In the genomic region with DNA sequence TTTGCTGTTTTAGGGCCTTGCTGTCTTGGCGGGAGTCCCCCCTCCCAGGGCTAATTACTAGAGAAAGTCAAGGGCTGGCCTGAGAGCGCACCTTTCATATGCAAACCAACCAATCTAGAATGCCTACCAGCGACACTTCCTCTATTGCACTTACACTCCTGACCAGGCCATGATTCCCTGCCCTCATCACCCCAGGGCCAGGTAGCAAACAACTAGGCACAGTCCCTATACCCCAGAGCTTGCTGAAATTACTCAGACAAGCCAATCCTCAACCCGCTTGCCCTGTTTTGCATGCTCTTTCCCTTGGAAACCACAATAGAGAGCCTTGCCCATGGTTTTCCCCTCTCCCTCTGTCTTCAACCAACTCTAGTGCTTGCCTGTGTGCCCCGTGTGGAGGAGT, we compare ENCODE assay signal across 34 cellular contexts.
DNase-seq lines count a peak whose midpoint lies in the region; ATAC-seq, FAIRE-seq and TF ChIP-seq lines count a peak whose summit lies in the region.
"Had no signal": no experiment of that assay in that cellular context is flagged by ENCODE, and none has a peak within 500 bp of the region (broad histone marks: within the 10 kb centered on the region; RNA-seq: fewer than 3 reads in every experiment).

No MANE protein-coding gene starts in this region.

- TF ChIP-seq RAD21 in H1 (IDR thresholded peaks at IDR 0.05 in 1 of 2, conservative IDR thresholded peaks at IDR 0.05 in 1 of 2; ENCODE audit: low read depth in 2 of 2, low read length in 2 of 2), result no peak

- H4K12ac ChIP-seq in trophoblast cell (ENCODE audit: low read depth, low read length), result no peak overlapping the region

- H2BK5ac ChIP-seq in H1 (ENCODE audit: low read depth, low read length), result peak overlapping the region; percentile 95; the same call in 1 of the 2 replicates
- H2BK5ac ChIP-seq in trophoblast cell (ENCODE audit: low read depth, low read length, poor library complexity), result no peak overlapping the region

- H4K5ac ChIP-seq in H1 (ENCODE audit: insufficient read length, low read depth, low read length), result peak overlapping the region; percentile 19

- WGBS in H1 (ENCODE audit: extremely low coverage in 1 of 2, insufficient coverage in 1 of 2, insufficient read length in 1 of 2, insufficient replicate concordance in 2 of 2, low coverage in 1 of 2, low lambda C conversion rate in 2 of 2, missing lambda C conversion rate in 1 of 2), 2 experiments, result 27% methylated on average over 5 of the region's 5 CpGs; no CpG with 5 or more reads in 1 of the 2 experiments
- no CpG with 5 or more reads among the region's 5 CpGs for WGBS in trophoblast cell (ENCODE audit: extremely low coverage, insufficient coverage, insufficient read length)

- H3K56ac ChIP-seq in H1 (replicated peaks; ENCODE audit: insufficient read length, low read depth, low read length), result no peak overlapping the region

- no peak for DNase-seq in H1 (ENCODE audit: low read depth in 1 of 2, low spot score in 2 of 2)
- DNase-seq in trophoblast cell, result no peak
- DNase-seq in Peyer's patch, result no peak
- no peak for DNase-seq in activated gamma-delta T cell (lab: John Stamatoyannopoulos, UW)
- DNase-seq in GM10266 (ENCODE audit: extremely low spot score), result no peak
- DNase-seq: activated CD4-positive, alpha-beta T cell treated with anti-CD3 and anti-CD28 coated beads for 1 hour; activated CD8-positive, alpha-beta memory T cell treated with anti-CD3 and anti-CD28 coated beads for 24 hours; activated gamma-delta T cell treated with Interleukin-2 at 50 U/mL for 16 hours; activated T-cell treated with anti-CD3 and anti-CD28 coated beads, Interleukin-2, amount 50 U/mL, for 1 hour; adrenal gland; body of pancreas; Calu3; DMS79 treated with DMSO at 0.1 percent for 48 hours; dorsolateral prefrontal cortex; hippocampal formation; IMR-90; left ventricle myocardium superior; midbrain; naive thymus-derived CD8-positive, alpha-beta T cell; NCI-H2029; NCI-H748 treated with DMSO at 0.1 percent for 48 hours; stimulated activated CD4-positive, alpha-beta T cell treated with anti-CD3 and anti-CD28 coated beads, Interleukin-15, amount 100 ng/mL, for 24 hours; stimulated activated naive CD4-positive, alpha-beta T cell; T-helper 2 cell; testis had no signal

- POLR2A ChIA-PET in H1 (lab: Charles Lee; ENCODE audit: partially characterized antibody), result interaction anchor here (0.6 to 1.5 kb wide), 3 partner anchors 10 to 56 kb away, joined by 3 to 6 read pairs (median 4); no protein-coding TSS in a partner anchor

- no peak for TF ChIP-seq EP300 in H1 (IDR thresholded peaks at IDR 0.05; ENCODE audit: borderline replicate concordance in 1 of 2, low read depth in 2 of 2, low read length in 2 of 2)

- H2BK20ac ChIP-seq in H1 (ENCODE audit: low read length), result peak overlapping the region; percentile 97; the same call in 1 of the 2 replicates

- peak overlapping the region; percentile 92; the same call in 1 of the 2 replicates for H3K27ac ChIP-seq in HUES6 (ENCODE audit: low read depth, low read length)
- H3K27ac ChIP-seq in H1 (ENCODE audit: low read depth, low read length), result peak overlapping the region; percentile 68; the same call in 1 of the 2 replicates
- no peak overlapping the region for H3K27ac ChIP-seq in trophoblast cell (ENCODE audit: low read depth, low read length)
- H3K27ac ChIP-seq in Peyer's patch, result no peak overlapping the region
- H3K27ac ChIP-seq: adrenal gland, body of pancreas, C4-2B, dorsolateral prefrontal cortex, gastroesophageal sphincter, testis had no signal

- H3K27me3 ChIP-seq in HUES6 (ENCODE audit: control insufficient read depth, insufficient read depth, low read length) (no peaks in the 10 kb centered on the region), H1 (replicated peaks in 1 of 4; ENCODE audit: control insufficient read depth in 3 of 4, extremely low read depth in 1 of 4, insufficient read depth in 3 of 4, low read length in 3 of 4) (peaks cover 0 to under 1% (median 0%) of the 10 kb centered on the region in 4 experiments; a peak in 1 of 7 replicates), trophoblast cell (ENCODE audit: insufficient read depth, low read length) (no peaks in the 10 kb centered on the region), Peyer's patch (no peaks in the 10 kb centered on the region)
- H3K27me3 ChIP-seq: adrenal gland, body of pancreas, dorsolateral prefrontal cortex, gastroesophageal sphincter, testis had no signal

- H3K36me3 ChIP-seq in HUES6 (ENCODE audit: control insufficient read depth, insufficient read depth, low read length), result no peaks in the 10 kb centered on the region
- H3K36me3 ChIP-seq in H1 (ENCODE audit: control insufficient read depth in 2 of 4, insufficient read depth in 4 of 4, low read length in 3 of 4), result no peaks in the 10 kb centered on the region
- no peaks in the 10 kb centered on the region for H3K36me3 ChIP-seq in trophoblast cell (ENCODE audit: control insufficient read depth in 1 of 2, insufficient read depth in 2 of 2, low read length in 2 of 2)
- no peaks in the 10 kb centered on the region for H3K36me3 ChIP-seq in Peyer's patch
- H3K36me3 ChIP-seq: adrenal gland, gastroesophageal sphincter had no signal

- H3K23me2 ChIP-seq in H1 (ENCODE audit: low read depth, low read length), result no peaks in the 10 kb centered on the region

- H3K4me1 ChIP-seq in HUES6 (ENCODE audit: control insufficient read depth, insufficient read depth, low read length) (peaks cover 52% of the 10 kb centered on the region), H1 (replicated peaks in 1 of 4; ENCODE audit: control insufficient read depth in 3 of 4, insufficient read depth in 4 of 4, low read length in 3 of 4) (peaks cover 20 to 33% (median 24%) of the 10 kb centered on the region in 4 experiments), trophoblast cell (ENCODE audit: control insufficient read depth in 1 of 2, insufficient read depth in 2 of 2, low read length in 2 of 2) (peaks cover 5% of the 10 kb centered on the region in 2 experiments), Peyer's patch (no peaks in the 10 kb centered on the region)
- H3K4me1 ChIP-seq: body of pancreas had no signal

- H3K79me1 ChIP-seq in H1 (ENCODE audit: low read depth, low read length) (no peaks in the 10 kb centered on the region), trophoblast cell (ENCODE audit: low read length) (no peaks in the 10 kb centered on the region)

- TF ChIP-seq CTCF in H1 (IDR thresholded peaks at IDR 0.05; ENCODE audit: control extremely low read depth in 1 of 3, insufficient read depth in 1 of 3, low read depth in 1 of 3, low read length in 3 of 3), result no peak
- no peak for TF ChIP-seq CTCF in Peyer's patch (IDR thresholded peaks at IDR 0.05)
- no peak for TF ChIP-seq CTCF in GM10266 (IDR thresholded peaks at IDR 0.05; ENCODE audit: control insufficient read depth, insufficient read depth, low read depth, missing control alignments)

- H3K79me2 ChIP-seq in H1 (ENCODE audit: control insufficient read depth in 1 of 2, insufficient read depth in 2 of 2, low read length in 2 of 2) (no peaks in the 10 kb centered on the region), trophoblast cell (ENCODE audit: control insufficient read depth, insufficient read depth, low read length, poor library complexity) (no peaks in the 10 kb centered on the region)

- H3K4me3 ChIP-seq in HUES6 (ENCODE audit: low read depth, low read length), result peak overlapping the region; percentile 27; the same call in 1 of the 2 replicates
- H3K4me3 ChIP-seq in H1 (ENCODE audit: extremely low read depth in 1 of 4, insufficient read depth in 2 of 4, low read depth in 3 of 4, low read length in 4 of 4), result no peak overlapping the region
- H3K4me3 ChIP-seq in trophoblast cell (ENCODE audit: low read depth, low read length), result no peak overlapping the region
- no peak overlapping the region for H3K4me3 ChIP-seq in Peyer's patch
- H3K4me3 ChIP-seq: adrenal gland, body of pancreas, dorsolateral prefrontal cortex, gastroesophageal sphincter, testis had no signal

- H4K91ac ChIP-seq in H1 (replicated peaks; ENCODE audit: insufficient read length, low read length) (peak overlapping the region; percentile 75), trophoblast cell (ENCODE audit: low read depth, low read length) (no peak overlapping the region)

- H2BK120ac ChIP-seq in H1 (replicated peaks; ENCODE audit: low read depth, low read length) (peak overlapping the region; percentile 88), trophoblast cell (ENCODE audit: insufficient read depth, low read length, poor library complexity) (no peak overlapping the region)

- H3K18ac ChIP-seq in H1 (ENCODE audit: extremely low read depth, low read length) (peak overlapping the region; percentile 75), trophoblast cell (ENCODE audit: low read length) (no peak overlapping the region)

- no peaks in the 10 kb centered on the region for H4K20me1 ChIP-seq in H1 (replicated peaks in 1 of 2; ENCODE audit: control insufficient read depth in 1 of 2, insufficient read depth in 2 of 2, low read length in 2 of 2)

- H3K4ac ChIP-seq in H1 (replicated peaks; ENCODE audit: insufficient read length, low read depth, low read length) (peak overlapping the region; percentile 89), trophoblast cell (ENCODE audit: low read depth, low read length) (no peak overlapping the region)

- no peak overlapping the region for H3K14ac ChIP-seq in H1 (ENCODE audit: insufficient read length)
- no peak overlapping the region for H3K14ac ChIP-seq in trophoblast cell (ENCODE audit: low read length)

- FAIRE-seq in H1 (lab: Jason Lieb, UNC), result peak; percentile 52
- FAIRE-seq: endothelial cell of umbilical vein, GM19239, keratinocyte, urothelium cell line had no signal

- peak in 1 of 2 experiments; percentile 35; a peak in 1 of 3 replicates for TF ChIP-seq POLR2A in H1 (IDR thresholded peaks at IDR 0.05; ENCODE audit: control extremely low read depth in 1 of 2, low read depth in 2 of 2, low read length in 2 of 2)
- no peak for TF ChIP-seq POLR2A in Peyer's patch (IDR thresholded peaks at IDR 0.05)

- H3K9me3 ChIP-seq in HUES6 (ENCODE audit: control insufficient read depth, insufficient read depth, low read depth, low read length), result no peaks in the 10 kb centered on the region; the same call in 1 of the 2 replicates
- H3K9me3 ChIP-seq in H1 (ENCODE audit: insufficient read depth in 2 of 2, low read depth in 1 of 2, low read length in 1 of 2), result no peaks in the 10 kb centered on the region
- H3K9me3 ChIP-seq in trophoblast cell (ENCODE audit: insufficient read depth, low read depth, low read length), result no peaks in the 10 kb centered on the region
- no peaks in the 10 kb centered on the region for H3K9me3 ChIP-seq in Peyer's patch
- H3K9me3 ChIP-seq: adrenal gland, body of pancreas, gastroesophageal sphincter, testis had no signal

- H2AK5ac ChIP-seq in H1 (ENCODE audit: low read depth, low read length) (peak overlapping the region; percentile 96), trophoblast cell (ENCODE audit: low read length) (peak overlapping the region; percentile 19)

- H2AFZ ChIP-seq in H1 (ENCODE audit: low read length), result 0 out of 2 replicates have a peak overlapping the region, but pooled peaks have one; percentile 67
- H2AFZ ChIP-seq in trophoblast cell (ENCODE audit: insufficient read depth, low read length, poor library complexity), result no peak overlapping the region

- no peak overlapping the region for H3K23ac ChIP-seq in H1 (ENCODE audit: insufficient read length)
- H3K23ac ChIP-seq in trophoblast cell (ENCODE audit: low read length), result no peak overlapping the region

- H4K8ac ChIP-seq in H1 (ENCODE audit: extremely low read depth, insufficient read depth, low read length) (no peak overlapping the region; the same call in 1 of the 2 replicates), trophoblast cell (ENCODE audit: low read depth, low read length) (no peak overlapping the region)

- H3K9ac ChIP-seq in HUES6 (ENCODE audit: low read length) (peak overlapping the region; percentile 78), H1 (replicated peaks in 1 of 4; ENCODE audit: extremely low read depth in 1 of 4, low read depth in 3 of 4, low read length in 3 of 4) (no peak overlapping the region), trophoblast cell (ENCODE audit: low read length) (no peak overlapping the region)

- peak overlapping the region; percentile 86; the same call in 1 of the 2 replicates for H2BK12ac ChIP-seq in H1 (ENCODE audit: low read depth, low read length)
- H2BK12ac ChIP-seq in trophoblast cell (ENCODE audit: low read length), result no peak overlapping the region

- H2BK15ac ChIP-seq in H1 (ENCODE audit: low read length), result peak overlapping the region; percentile 85; the same call in 1 of the 2 replicates

- CTCF ChIA-PET in H1 (lab: Charles Lee; ENCODE audit: partially characterized antibody), result interaction anchor here (1.3 kb wide), 1 partner anchor 105 kb away, joined by 3 read pairs; no protein-coding TSS in a partner anchor

- ATAC-seq in GM19463 (IDR thresholded peaks at IDR 0.05; ENCODE audit: unreplicated experiment), result peak; percentile 44
- ATAC-seq: body of pancreas; gastroesophageal sphincter; HCT116; left ventricle myocardium superior; naive thymus-derived CD8-positive, alpha-beta T cell had no signal

- H3K4me2 ChIP-seq in H1 (ENCODE audit: insufficient read depth in 1 of 2, low read depth in 2 of 2, low read length in 2 of 2), result peak overlapping the region; percentile 48 to 61
- no peak overlapping the region for H3K4me2 ChIP-seq in trophoblast cell (ENCODE audit: low read length)

Comparison
In these comparisons a context has a peak if more than half of its experiments do, and no peak if none do; other contexts are left out.
1. H3K27ac ChIP-seq: peak in HUES6 (single experiment) and H1 (single experiment); none in trophoblast cell (single experiment) and Peyer's patch (0 of 4).